Comparison of ENCODE assay signal across 19 cellular contexts in genomic region chr2:101331202-101331601, GRCh38. TPM values are rescaled to one million over a fixed set of nuclear protein-coding genes. Genes with fewer than 3 reads are reported as not detected.
DNase-seq lines count a peak whose midpoint lies in the region; ATAC-seq and TF ChIP-seq lines count a peak whose summit lies in the region.
"Had no signal": no experiment of that assay in that cellular context is flagged by ENCODE, and none has a peak within 500 bp of the region (broad histone marks: within the 10 kb centered on the region; RNA-seq: fewer than 3 reads in every experiment).

No MANE protein-coding gene starts in this region.

- peak overlapping the region in 2 of 4 donors; percentile 65 to 67 for H3K4me3 Mint-ChIP-seq in CD4-positive, CD25-positive, alpha-beta regulatory T cell
- H3K4me3 Mint-ChIP-seq in nephron progenitor cell = no peak overlapping the region
- H3K4me3 Mint-ChIP-seq: activated T-helper 17 cell treated with anti-CD3 and anti-CD28 coated beads, Interleukin-2, amount 50 U/mL, for 72 hours had no signal

- no peaks in the 10 kb centered on the region for H3K27me3 ChIP-seq in CD4-positive, CD25-positive, alpha-beta regulatory T cell (ENCODE audit: control insufficient read depth, insufficient read depth, low read length)
- H3K27me3 ChIP-seq in dorsolateral prefrontal cortex (no peaks in the 10 kb centered on the region), BE2C (no peaks in the 10 kb centered on the region)

- H3K27ac Mint-ChIP-seq in CD4-positive, CD25-positive, alpha-beta regulatory T cell = peak overlapping the region in 2 of 3 donors; percentile 90
- H3K27ac Mint-ChIP-seq in nephron progenitor cell = peak overlapping the region; percentile 62
- H3K27ac Mint-ChIP-seq: activated T-helper 17 cell treated with anti-CD3 and anti-CD28 coated beads, Interleukin-2, amount 50 U/mL, for 72 hours had no signal

- no peaks in the 10 kb centered on the region for H3K36me3 ChIP-seq in CD4-positive, CD25-positive, alpha-beta regulatory T cell (ENCODE audit: control insufficient read depth, insufficient read depth, low read length)
- H3K36me3 ChIP-seq in HEK293 (ENCODE audit: control insufficient read depth in 2 of 2, insufficient read depth in 1 of 2, low read length in 2 of 2) (no peaks in the 10 kb centered on the region), BE2C (no peaks in the 10 kb centered on the region)
- H3K36me3 ChIP-seq: WERI-Rb-1 had no signal

- CTCF ChIA-PET in HEK293 (lab: Yijun Ruan, JAX) = interaction anchor here (4.3 kb wide), 1 partner anchor 11 kb away, joined by 32 read pairs; no protein-coding TSS in a partner anchor

- intact Hi-C loops in dorsolateral prefrontal cortex (cut with DNase I) = no loop called here

- H3K4me1 ChIP-seq in CD4-positive, CD25-positive, alpha-beta regulatory T cell (ENCODE audit: control insufficient read depth, insufficient read depth, low read length, poor library complexity, severe bottlenecking) = peaks cover 50% of the 10 kb centered on the region
- H3K4me1 ChIP-seq in HEK293 (ENCODE audit: control insufficient read depth, insufficient read depth, low read length) (no peaks in the 10 kb centered on the region), BE2C (no peaks in the 10 kb centered on the region)

- H3K27ac ChIP-seq in CD4-positive, CD25-positive, alpha-beta regulatory T cell (ENCODE audit: insufficient read depth, low read length, poor library complexity, severe bottlenecking) = peak overlapping the region; percentile 18
- H3K27ac ChIP-seq in HEK293 (ENCODE audit: extremely low read depth, low read depth, low read length) = no peak overlapping the region
- peak overlapping the region in 44 of 59 donors; percentile 40 to 89 (median 80) for H3K27ac ChIP-seq in dorsolateral prefrontal cortex
- H3K27ac ChIP-seq: WERI-Rb-1 had no signal

- H3K4me3 ChIP-seq in CD4-positive, CD25-positive, alpha-beta regulatory T cell (ENCODE audit: low read depth, low read length) = no peak overlapping the region
- H3K4me3 ChIP-seq in HEK293 (ENCODE audit: low read depth, low read length) (no peak overlapping the region), dorsolateral prefrontal cortex (no peak overlapping the region), BE2C (ENCODE audit: low read depth, low read length) (no peak overlapping the region)

- POLR2A ChIA-PET in HEK293 (lab: Yijun Ruan, JAX) = interaction anchor here (0.6 kb wide), 1 partner anchor 62 kb away, joined by 3 read pairs; no protein-coding TSS in a partner anchor

- no peak for ATAC-seq in CD4-positive, CD25-positive, alpha-beta regulatory T cell (ENCODE audit: low read depth in 2 of 2)
- ATAC-seq: stimulated activated naive CD8-positive, alpha-beta T cell treated with anti-CD3 and anti-CD28 coated beads, Interleukin-15, Interleukin-2, amounts not matched to agents 100 U/mL and 50 U/mL, for 24 hours had no signal

- peaks cover 0 to 20% (median 10%) of the 10 kb centered on the region in 4 donors for H3K4me1 Mint-ChIP-seq in CD4-positive, CD25-positive, alpha-beta regulatory T cell
- H3K4me1 Mint-ChIP-seq in nephron progenitor cell = peaks cover 19% of the 10 kb centered on the region

- no peaks in the 10 kb centered on the region for H3K9me3 Mint-ChIP-seq in CD4-positive, CD25-positive, alpha-beta regulatory T cell
- no peaks in the 10 kb centered on the region for H3K9me3 Mint-ChIP-seq in nephron progenitor cell
- H3K9me3 Mint-ChIP-seq: activated T-helper 17 cell treated with anti-CD3 and anti-CD28 coated beads, Interleukin-2, amount 50 U/mL, for 72 hours had no signal

- H3K9me3 ChIP-seq in CD4-positive, CD25-positive, alpha-beta regulatory T cell (ENCODE audit: control insufficient read depth in 2 of 2, low read length in 2 of 2) = peaks cover 0 to under 1% of the 10 kb centered on the region in 2 experiments
- no peaks in the 10 kb centered on the region for H3K9me3 ChIP-seq in HEK293 (ENCODE audit: control insufficient read depth, insufficient read depth, low read depth, low read length)
- no peaks in the 10 kb centered on the region for H3K9me3 ChIP-seq in BE2C

- no peak for TF ChIP-seq CTCF in HEK293 (tag by site-specific recombination; IDR thresholded peaks at IDR 0.05)
- TF ChIP-seq CTCF in dorsolateral prefrontal cortex (IDR thresholded peaks at IDR 0.05 in 54 of 56, conservative IDR thresholded peaks at IDR 0.05 in 2 of 56; ENCODE audit: low read depth in 1 of 56, partially characterized antibody in 56 of 56) = no peak
- no peak for TF ChIP-seq CTCF in nephron progenitor cell (IDR thresholded peaks at IDR 0.05)
- TF ChIP-seq CTCF in BE2C (IDR thresholded peaks at IDR 0.05; ENCODE audit: low read depth, low read length) = no peak

- DNase-seq in CD4-positive, CD25-positive, alpha-beta regulatory T cell = no peak
- DNase-seq in dorsolateral prefrontal cortex (no peak), nephron progenitor cell (no peak), RKO (ENCODE audit: low spot score) (no peak), BE2C (no peak), mesenteric fat pad (ENCODE audit: low spot score) (no peak), NCI-H526 treated with DMSO at 0.1 percent for 48 hours (lab: John Stamatoyannopoulos, UW) (no peak)
- DNase-seq: EL; foreskin fibroblast; IMR-90; kidney glomerular epithelial cell; NCI-H187; NK-92 treated with Interleukin-12 subunit alpha and Interleukin-12 subunit beta, amount 100 ng/mL, for 24 hours; RPMI8226; stimulated activated naive CD8-positive, alpha-beta T cell treated with anti-CD3 and anti-CD28 coated beads, Interleukin-15, Interleukin-2, amounts not matched to agents 100 U/mL and 50 U/mL, for 24 hours; WERI-Rb-1 had no signal

- H3K27me3 Mint-ChIP-seq in CD4-positive, CD25-positive, alpha-beta regulatory T cell = peaks cover 4% of the 10 kb centered on the region
- H3K27me3 Mint-ChIP-seq in nephron progenitor cell (ENCODE audit: low read depth, poor library complexity) = no peaks in the 10 kb centered on the region
- H3K27me3 Mint-ChIP-seq: activated T-helper 17 cell treated with anti-CD3 and anti-CD28 coated beads, Interleukin-2, amount 50 U/mL, for 72 hours had no signal

- no peaks in the 10 kb centered on the region for H3K36me3 Mint-ChIP-seq in CD4-positive, CD25-positive, alpha-beta regulatory T cell
- no peaks in the 10 kb centered on the region for H3K36me3 Mint-ChIP-seq in nephron progenitor cell (ENCODE audit: low read depth)

TF ChIP-seq in HEK293, 187 proteins besides CTCF, POLR2A, EP300 and RAD21:
- TF ChIP-seq ZNF664 (tag by site-specific recombination; IDR thresholded peaks at IDR 0.05) = 0 out of 2 replicates have a peak, but pooled peaks have one; percentile 22
- TF ChIP-seq ZNF138 (tag by site-specific recombination; IDR thresholded peaks at IDR 0.05; ENCODE audit: borderline replicate concordance) = no peak

RNA-seq across cellular contexts. Expression of gene RNF149, which starts 22.7 kb away (rescaled TPM):
- total RNA-seq in CD4-positive, CD25-positive, alpha-beta regulatory T cell = 221 TPM
- 10 to 100 TPM; 84.4 to 97.3 (median 90.9) TPM for polyA plus RNA-seq in CD4-positive, CD25-positive, alpha-beta regulatory T cell
- 10 to 100 TPM; 30.6 to 66.5 (median 47.5) TPM for total RNA-seq in dorsolateral prefrontal cortex
- 7.9 TPM for polyA plus RNA-seq in BE2C (2012; ENCODE audit: insufficient read depth, insufficient read length, low read depth)
- total RNA-seq in mesenteric fat pad = 105 TPM

RNA-seq across cellular contexts. Expression of gene CREG2, which starts 56.1 kb away (rescaled TPM):
- 2.2 TPM for total RNA-seq in CD4-positive, CD25-positive, alpha-beta regulatory T cell
- 1 to 10 TPM; 2.1 to 5.2 (median 3.8) TPM for polyA plus RNA-seq in CD4-positive, CD25-positive, alpha-beta regulatory T cell
- total RNA-seq in dorsolateral prefrontal cortex (100 to 1,000 TPM in 89 of 120 experiments, 10 to 100 TPM in 31; 31.8 to 189 (median 122) TPM), mesenteric fat pad (not detected)
- not detected for polyA plus RNA-seq in BE2C (2012; ENCODE audit: insufficient read depth, insufficient read length, low read depth)
- total RNA-seq: activated T-helper 17 cell treated with anti-CD3 and anti-CD28 coated beads, Interleukin-2, amount 50 U/mL, for 72 hours; IMR-90; sciatic nerve had no signal

Comparison
In these comparisons a context has a peak if more than half of its experiments do, and no peak if none do; other contexts are left out.
1. RNA of gene CREG2, which starts 56.1 kb away (total RNA-seq): 31.8 to 189 TPM in dorsolateral prefrontal cortex; 2.2 TPM in CD4-positive, CD25-positive, alpha-beta regulatory T cell (single experiment) and not detected in mesenteric fat pad (single experiment); every median in the first group is over 10 times any median in the second.